In the genomic region with DNA sequence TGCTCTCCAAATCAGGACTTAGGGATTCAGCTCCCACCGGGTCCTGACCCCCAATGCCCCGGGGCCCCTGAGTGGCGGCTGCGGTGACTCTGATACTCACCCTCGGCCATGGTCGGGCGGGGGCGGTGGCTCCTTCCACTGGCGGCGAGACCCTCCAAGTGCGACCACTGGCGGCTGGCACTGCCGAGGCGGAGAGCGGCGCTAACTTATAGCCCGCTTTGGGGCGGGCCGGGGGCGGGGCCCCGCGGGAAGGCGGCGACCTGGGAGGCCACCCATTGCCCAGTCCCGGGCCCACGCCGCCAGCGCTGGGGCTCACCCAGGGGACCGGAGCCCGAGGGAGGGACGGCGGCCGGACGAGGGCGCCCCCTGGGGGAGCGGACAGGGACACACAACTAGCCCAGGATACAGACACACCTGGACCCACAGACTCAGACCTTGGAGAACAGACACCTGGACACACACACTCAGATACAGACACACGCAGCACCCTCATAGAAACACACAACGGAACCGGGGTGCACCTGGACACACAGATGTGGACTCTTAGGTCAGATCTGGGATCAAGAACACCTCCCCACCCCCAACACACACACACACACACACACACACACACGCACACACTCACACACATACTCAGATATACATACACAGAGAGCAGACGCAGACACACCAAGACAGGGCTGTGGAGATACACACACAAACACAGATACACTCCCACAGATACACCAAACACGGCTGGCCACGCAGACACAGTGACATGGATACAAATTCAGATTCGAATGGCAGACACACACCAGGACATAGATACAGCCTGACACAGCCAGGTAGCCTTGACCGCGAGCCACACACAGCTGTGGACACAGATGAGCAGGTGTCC, we compare ENCODE assay signal across 2 cellular contexts.
TF ChIP-seq lines count a peak whose summit lies in the region.

Gene TGM2 (minus strand): TSS at position 182 of the 877 bp plus-strand sequence. CDS start 72 bp downstream, at position 110.

TF ChIP-seq in IMR-90, 13 proteins besides CTCF, POLR2A, EP300 and RAD21:
- 0 out of 2 replicates have a peak, but pooled peaks have one; percentile 47 for TF ChIP-seq MXI1 (IDR thresholded peaks at IDR 0.05; ENCODE audit: borderline replicate concordance, low read depth, low read length)
- TF ChIP-seq SMC3 (IDR thresholded peaks at IDR 0.05; ENCODE audit: low read depth, low read length): peak; percentile 87
- no peak for TF ChIP-seq FOS (IDR thresholded peaks at IDR 0.05; ENCODE audit: low read depth, low read length)
- no peak for TF ChIP-seq CEBPB (IDR thresholded peaks at IDR 0.05; ENCODE audit: low read depth, low read length)
TF ChIP-seq in IMR-90: peak in this region for 2.

TF ChIP-seq in K562, 482 proteins besides CTCF, POLR2A, EP300 and RAD21 (continues in another document):
- TF ChIP-seq TRIM24 (IDR thresholded peaks at IDR 0.05): peak; percentile 51 to 61; a peak in 1 of 4 replicates
- no peak for TF ChIP-seq C11orf30 (IDR thresholded peaks at IDR 0.05; ENCODE audit: low read depth)
- TF ChIP-seq ZFPM2 (CRISPR knock-in tag; IDR thresholded peaks at IDR 0.05): no peak
- TF ChIP-seq SMARCE1 (IDR thresholded peaks at IDR 0.05): no peak
- no peak for TF ChIP-seq PPARD (CRISPR knock-in tag; IDR thresholded peaks at IDR 0.05)
- TF ChIP-seq ILK (tag; IDR thresholded peaks at IDR 0.05; ENCODE audit: borderline replicate concordance, low read depth): no peak
- no peak for TF ChIP-seq AFF4 (CRISPR knock-in tag; IDR thresholded peaks at IDR 0.05)
- no peak for TF ChIP-seq SMAD3 (CRISPR knock-in tag; conservative IDR thresholded peaks at IDR 0.05)
- TF ChIP-seq, protein P1, sequence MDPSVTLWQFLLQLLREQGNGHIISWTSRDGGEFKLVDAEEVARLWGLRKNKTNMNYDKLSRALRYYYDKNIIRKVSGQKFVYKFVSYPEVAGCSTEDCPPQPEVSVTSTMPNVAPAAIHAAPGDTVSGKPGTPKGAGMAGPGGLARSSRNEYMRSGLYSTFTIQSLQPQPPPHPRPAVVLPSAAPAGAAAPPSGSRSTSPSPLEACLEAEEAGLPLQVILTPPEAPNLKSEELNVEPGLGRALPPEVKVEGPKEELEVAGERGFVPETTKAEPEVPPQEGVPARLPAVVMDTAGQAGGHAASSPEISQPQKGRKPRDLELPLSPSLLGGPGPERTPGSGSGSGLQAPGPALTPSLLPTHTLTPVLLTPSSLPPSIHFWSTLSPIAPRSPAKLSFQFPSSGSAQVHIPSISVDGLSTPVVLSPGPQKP (CRISPR knock-in tag; IDR thresholded peaks at IDR 0.05): no peak
- TF ChIP-seq GABPA (tag; conservative IDR thresholded peaks at IDR 0.05; ENCODE audit: low read depth): no peak
- TF ChIP-seq ZNF75A (CRISPR knock-in tag; IDR thresholded peaks at IDR 0.05): no peak
- TF ChIP-seq BMI1 (IDR thresholded peaks at IDR 0.05; ENCODE audit: low read length): no peak
- TF ChIP-seq ZNF76 (CRISPR knock-in tag; IDR thresholded peaks at IDR 0.05; ENCODE audit: borderline replicate concordance): no peak
- 0 out of 2 replicates have a peak, but pooled peaks have one; percentile 21 for TF ChIP-seq TARDBP (IDR thresholded peaks at IDR 0.05)
- TF ChIP-seq, protein P2, sequence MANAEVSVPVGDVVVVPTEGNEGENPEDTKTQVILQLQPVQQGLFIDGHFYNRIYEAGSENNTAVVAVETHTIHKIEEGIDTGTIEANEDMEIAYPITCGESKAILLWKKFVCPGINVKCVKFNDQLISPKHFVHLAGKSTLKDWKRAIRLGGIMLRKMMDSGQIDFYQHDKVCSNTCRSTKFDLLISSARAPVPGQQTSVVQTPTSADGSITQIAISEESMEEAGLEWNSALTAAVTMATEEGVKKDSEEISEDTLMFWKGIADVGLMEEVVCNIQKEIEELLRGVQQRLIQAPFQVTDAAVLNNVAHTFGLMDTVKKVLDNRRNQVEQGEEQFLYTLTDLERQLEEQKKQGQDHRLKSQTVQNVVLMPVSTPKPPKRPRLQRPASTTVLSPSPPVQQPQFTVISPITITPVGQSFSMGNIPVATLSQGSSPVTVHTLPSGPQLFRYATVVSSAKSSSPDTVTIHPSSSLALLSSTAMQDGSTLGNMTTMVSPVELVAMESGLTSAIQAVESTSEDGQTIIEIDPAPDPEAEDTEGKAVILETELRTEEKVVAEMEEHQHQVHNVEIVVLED (CRISPR knock-in tag; IDR thresholded peaks at IDR 0.05): no peak
- no peak for TF ChIP-seq CBX2 (IDR thresholded peaks at IDR 0.05; ENCODE audit: insufficient read depth, low read length, poor library complexity, severe bottlenecking)
- no peak for TF ChIP-seq NFE2L1 (tag; IDR thresholded peaks at IDR 0.05; ENCODE audit: borderline replicate concordance, low read depth)
- TF ChIP-seq SNIP1 (IDR thresholded peaks at IDR 0.05; ENCODE audit: low read depth): peak; percentile 39; the same call in 1 of the 2 replicates
- TF ChIP-seq MTA3 (IDR thresholded peaks at IDR 0.05; ENCODE audit: borderline replicate concordance): peak; percentile 79
- TF ChIP-seq MED1 (CRISPR knock-in tag; IDR thresholded peaks at IDR 0.05; ENCODE audit: borderline replicate concordance): no peak
- no peak for TF ChIP-seq FUS (optimal IDR thresholded peaks at IDR 0.05; ENCODE audit: low read depth, low read length)
- TF ChIP-seq EZH2 (IDR thresholded peaks at IDR 0.05; ENCODE audit: borderline replicate concordance, low read depth, low read length): no peak
- TF ChIP-seq NUFIP1 (IDR thresholded peaks at IDR 0.05; ENCODE audit: partially characterized antibody): peak; percentile 23
- TF ChIP-seq MIER1 (IDR thresholded peaks at IDR 0.05; ENCODE audit: low read depth): peak; percentile 34; the same call in 1 of the 2 replicates
- no peak for TF ChIP-seq FOXK1 (CRISPR knock-in tag; IDR thresholded peaks at IDR 0.05; ENCODE audit: borderline replicate concordance)
- 0 out of 2 replicates have a peak, but pooled peaks have one; percentile 20 for TF ChIP-seq STAT6 (CRISPR knock-in tag; IDR thresholded peaks at IDR 0.05)
- no peak for TF ChIP-seq MCM2 (IDR thresholded peaks at IDR 0.05; ENCODE audit: low read depth)
- TF ChIP-seq ZNF354B (CRISPR knock-in tag; IDR thresholded peaks at IDR 0.05): no peak
- TF ChIP-seq ZNF140 (CRISPR knock-in tag; IDR thresholded peaks at IDR 0.05): no peak
- no peak for TF ChIP-seq ARID3B (CRISPR knock-in tag; IDR thresholded peaks at IDR 0.05; ENCODE audit: borderline replicate concordance)
- TF ChIP-seq CBX1 (IDR thresholded peaks at IDR 0.05; ENCODE audit: low read depth): no peak
- TF ChIP-seq ZBTB43 (CRISPR knock-in tag; IDR thresholded peaks at IDR 0.05): no peak
- TF ChIP-seq, protein P3, sequence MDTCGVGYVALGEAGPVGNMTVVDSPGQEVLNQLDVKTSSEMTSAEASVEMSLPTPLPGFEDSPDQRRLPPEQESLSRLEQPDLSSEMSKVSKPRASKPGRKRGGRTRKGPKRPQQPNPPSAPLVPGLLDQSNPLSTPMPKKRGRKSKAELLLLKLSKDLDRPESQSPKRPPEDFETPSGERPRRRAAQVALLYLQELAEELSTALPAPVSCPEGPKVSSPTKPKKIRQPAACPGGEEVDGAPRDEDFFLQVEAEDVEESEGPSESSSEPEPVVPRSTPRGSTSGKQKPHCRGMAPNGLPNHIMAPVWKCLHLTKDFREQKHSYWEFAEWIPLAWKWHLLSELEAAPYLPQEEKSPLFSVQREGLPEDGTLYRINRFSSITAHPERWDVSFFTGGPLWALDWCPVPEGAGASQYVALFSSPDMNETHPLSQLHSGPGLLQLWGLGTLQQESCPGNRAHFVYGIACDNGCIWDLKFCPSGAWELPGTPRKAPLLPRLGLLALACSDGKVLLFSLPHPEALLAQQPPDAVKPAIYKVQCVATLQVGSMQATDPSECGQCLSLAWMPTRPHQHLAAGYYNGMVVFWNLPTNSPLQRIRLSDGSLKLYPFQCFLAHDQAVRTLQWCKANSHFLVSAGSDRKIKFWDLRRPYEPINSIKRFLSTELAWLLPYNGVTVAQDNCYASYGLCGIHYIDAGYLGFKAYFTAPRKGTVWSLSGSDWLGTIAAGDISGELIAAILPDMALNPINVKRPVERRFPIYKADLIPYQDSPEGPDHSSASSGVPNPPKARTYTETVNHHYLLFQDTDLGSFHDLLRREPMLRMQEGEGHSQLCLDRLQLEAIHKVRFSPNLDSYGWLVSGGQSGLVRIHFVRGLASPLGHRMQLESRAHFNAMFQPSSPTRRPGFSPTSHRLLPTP (IDR thresholded peaks at IDR 0.05; ENCODE audit: borderline replicate concordance, extremely low read depth, insufficient read length): no peak
- TF ChIP-seq TFE3 (CRISPR knock-in tag; IDR thresholded peaks at IDR 0.05): no peak
- no peak; the same call in 1 of the 2 replicates for TF ChIP-seq FOXP1 (CRISPR knock-in tag; IDR thresholded peaks at IDR 0.05)
